ENCODE assay signal across 18 cellular contexts in genomic region chr10:15802375-15802949, GRCh38. TPM values are rescaled to one million over a fixed set of nuclear protein-coding genes. Genes with fewer than 3 reads are reported as not detected.
A peak's percentile ranks its signal among the peaks of the same experiment; 100 is the strongest.
DNase-seq lines count a peak whose midpoint lies in the region; ATAC-seq and TF ChIP-seq lines count a peak whose summit lies in the region.
"Had no signal": no experiment of that assay in that cellular context is flagged by ENCODE, and none has a peak within 500 bp of the region (broad histone marks: within the 10 kb centered on the region; RNA-seq: fewer than 3 reads in every experiment).

No MANE protein-coding gene starts in this region.

- peaks cover 17% of the 10 kb centered on the region for H3K36me3 ChIP-seq in Loucy (ENCODE audit: insufficient read depth, low read length)

- H3F3A ChIP-seq in Loucy (ENCODE audit: low read depth): peaks cover 9% of the 10 kb centered on the region; the same call in 1 of the 2 replicates

- H4K20me1 ChIP-seq in Loucy (ENCODE audit: insufficient read depth, low read length, poor library complexity, severe bottlenecking): no peaks in the 10 kb centered on the region

- H3K27ac ChIP-seq in CD4-positive, alpha-beta T cell (ENCODE audit: low read depth, low read length): no peak overlapping the region
- H3K27ac ChIP-seq: 22Rv1, pancreas, upper lobe of left lung had no signal

- no peaks in the 10 kb centered on the region for H3K9me3 ChIP-seq in Loucy (ENCODE audit: insufficient read depth, low read depth, low read length)
- H3K9me3 ChIP-seq in CD4-positive, alpha-beta T cell (ENCODE audit: control insufficient read depth, low read length): no peaks in the 10 kb centered on the region
- H3K9me3 ChIP-seq: pancreas had no signal

- no peak for TF ChIP-seq CTCF in Loucy (conservative IDR thresholded peaks at IDR 0.05; ENCODE audit: low read length)
- TF ChIP-seq CTCF in CD4-positive, alpha-beta T cell (IDR thresholded peaks at IDR 0.05): no peak

- POLR2A ChIA-PET in CD4-positive, alpha-beta T cell (lab: Charles Lee): no interaction called here

- peaks cover 46% of the 10 kb centered on the region for H3K4me1 ChIP-seq in Loucy (ENCODE audit: insufficient read depth, low read length, poor library complexity, severe bottlenecking)
- H3K4me1 ChIP-seq: pancreas, upper lobe of left lung had no signal

- DNase-seq in activated CD4-positive, CD25-positive, alpha-beta regulatory T cell (lab: John Stamatoyannopoulos, UW): no peak
- no peak for DNase-seq in activated naive CD4-positive, alpha-beta T cell treated with anti-CD3 and anti-CD28 coated beads, Interleukin-2, amount 50 U/mL, for 72 hours (ENCODE audit: low spot score in 2 of 2)
- peak; percentile 57 for DNase-seq in stimulated activated CD4-positive, alpha-beta T cell treated with anti-CD3 and anti-CD28 coated beads, Interleukin-1b, Interleukin-23, amount 100 ng/mL, for 48 hours
- DNase-seq in CD4-positive, alpha-beta T cell: no peak
- DNase-seq: CD4-positive, alpha-beta memory T cell; hypothalamus; NCI-H2029; NCI-H774; pancreas; upper lobe of left lung had no signal

- H3K4me3 ChIP-seq in Loucy (ENCODE audit: low read length, poor library complexity, severe bottlenecking): peak overlapping the region; percentile 46
- H3K4me3 ChIP-seq: GM12878, pancreas, upper lobe of left lung had no signal

- no peaks in the 10 kb centered on the region for H3K4me1 Mint-ChIP-seq in CD4-positive, alpha-beta T cell (ENCODE audit: low read depth)

- peak; percentile 77 to 84 for ATAC-seq in activated CD4-positive, CD25-positive, alpha-beta regulatory T cell treated with anti-CD3 and anti-CD28 coated beads, Interleukin-2, amount 50 U/mL, for 24 hours
- ATAC-seq in activated naive CD4-positive, alpha-beta T cell treated with anti-CD3 and anti-CD28 coated beads, Interleukin-2, amount 50 U/mL, for 72 hours: peak; percentile 51 to 77
- ATAC-seq in GM19395 (IDR thresholded peaks at IDR 0.05; ENCODE audit: unreplicated experiment) (no peak), GM21619 (IDR thresholded peaks at IDR 0.05; ENCODE audit: unreplicated experiment) (no peak)
- no peak for ATAC-seq in CD4-positive, alpha-beta T cell (ENCODE audit: poor library complexity)
- ATAC-seq: GM12878, left lobe of liver, pancreas had no signal

- H3K27ac Mint-ChIP-seq in activated naive CD4-positive, alpha-beta T cell treated with anti-CD3 and anti-CD28 coated beads, Interleukin-2, amount 50 U/mL, for 72 hours: peak overlapping the region in 1 of 2 donors; percentile 31
- no peak overlapping the region for H3K27ac Mint-ChIP-seq in CD4-positive, alpha-beta T cell
- H3K27ac Mint-ChIP-seq: T-helper 1 cell treated with Interleukin-12 subunit alpha and Interleukin-12 subunit beta and Interleukin-4 antibody, amounts not matched to agents 30 μg/mL and 1 μg/mL, for 36 hours had no signal

- CTCF ChIA-PET in CD4-positive, alpha-beta T cell (lab: Charles Lee): interaction anchor here (1.0 kb wide), 1 partner anchor 12 kb away, joined by 3 read pairs; no protein-coding TSS in a partner anchor

- no peak overlapping the region for H2AFZ ChIP-seq in Loucy (ENCODE audit: low read length)

- no peaks in the 10 kb centered on the region for H3K9me3 Mint-ChIP-seq in activated naive CD4-positive, alpha-beta T cell treated with anti-CD3 and anti-CD28 coated beads, Interleukin-2, amount 50 U/mL, for 72 hours
- no peaks in the 10 kb centered on the region for H3K9me3 Mint-ChIP-seq in CD4-positive, alpha-beta T cell
- H3K9me3 Mint-ChIP-seq: T-helper 1 cell treated with Interleukin-12 subunit alpha and Interleukin-12 subunit beta and Interleukin-4 antibody, amounts not matched to agents 30 μg/mL and 1 μg/mL, for 36 hours had no signal

- H3K79me2 ChIP-seq in Loucy (ENCODE audit: insufficient read depth, low read length): no peaks in the 10 kb centered on the region

- peak overlapping the region; percentile 61 for H3K4me2 ChIP-seq in Loucy (ENCODE audit: low read depth, low read length, poor library complexity, severe bottlenecking)

- intact Hi-C loops in CD4-positive, alpha-beta T cell (cut with DNase I, micrococcal nuclease): no loop called here

- H3K36me3 Mint-ChIP-seq in activated naive CD4-positive, alpha-beta T cell treated with anti-CD3 and anti-CD28 coated beads, Interleukin-2, amount 50 U/mL, for 72 hours: peaks cover 15 to 42% of the 10 kb centered on the region in 2 donors
- peaks cover 86% of the 10 kb centered on the region for H3K36me3 Mint-ChIP-seq in CD4-positive, alpha-beta T cell (ENCODE audit: low read depth)

- no peaks in the 10 kb centered on the region for H3K9me2 ChIP-seq in Loucy (replicated peaks; ENCODE audit: low read depth, low read length)

- H3K27me3 Mint-ChIP-seq in CD4-positive, alpha-beta T cell: no peaks in the 10 kb centered on the region
- H3K27me3 Mint-ChIP-seq: CD4-positive, alpha-beta memory T cell had no signal

- no peaks in the 10 kb centered on the region for H3K27me3 ChIP-seq in Loucy (ENCODE audit: insufficient read depth, low read length, poor library complexity, severe bottlenecking)
- no peaks in the 10 kb centered on the region for H3K27me3 ChIP-seq in CD4-positive, alpha-beta T cell (ENCODE audit: control insufficient read depth, insufficient read depth, low read length)
- H3K27me3 ChIP-seq: pancreas, upper lobe of left lung had no signal

- H3K4me3 Mint-ChIP-seq in CD4-positive, alpha-beta T cell: no peak overlapping the region
- H3K4me3 Mint-ChIP-seq: CD4-positive, alpha-beta memory T cell; T-helper 1 cell treated with Interleukin-12 subunit alpha and Interleukin-12 subunit beta and Interleukin-4 antibody, amounts not matched to agents 30 μg/mL and 1 μg/mL, for 36 hours had no signal

- peak overlapping the region; percentile 63 for H3K9ac ChIP-seq in Loucy (ENCODE audit: low read depth, low read length, poor library complexity, severe bottlenecking)

RNA-seq across cellular contexts. Expression of gene MINDY3, which starts 57.8 kb away (rescaled TPM):
- 10 to 100 TPM; 14.4 to 15.9 TPM for total RNA-seq in activated naive CD4-positive, alpha-beta T cell treated with anti-CD3 and anti-CD28 coated beads, Interleukin-2, amount 50 U/mL, for 72 hours
- 10 to 100 TPM; 39.8 to 40.6 TPM for total RNA-seq in CD4-positive, alpha-beta T cell

Comparison
In these comparisons a context has a peak if more than half of its experiments do, and no peak if none do; other contexts are left out.
1. ATAC-seq: peak in activated CD4-positive, CD25-positive, alpha-beta regulatory T cell treated with anti-CD3 and anti-CD28 coated beads, Interleukin-2, amount 50 U/mL, for 24 hours (2 of 2) and activated naive CD4-positive, alpha-beta T cell treated with anti-CD3 and anti-CD28 coated beads, Interleukin-2, amount 50 U/mL, for 72 hours (2 of 2); none in GM19395 (single experiment), GM21619 (single experiment) and CD4-positive, alpha-beta T cell (single experiment).